Comparison of ENCODE assay signal across 1 cellular context in genomic region chr10:92691591-92692084, GRCh38.
TF ChIP-seq lines count a peak whose summit lies in the region.

No MANE protein-coding gene starts in this region.

TF ChIP-seq in HepG2, 621 proteins besides CTCF, POLR2A, EP300 and RAD21 (continued from another document and continues in another):
- TF ChIP-seq, protein P1, sequence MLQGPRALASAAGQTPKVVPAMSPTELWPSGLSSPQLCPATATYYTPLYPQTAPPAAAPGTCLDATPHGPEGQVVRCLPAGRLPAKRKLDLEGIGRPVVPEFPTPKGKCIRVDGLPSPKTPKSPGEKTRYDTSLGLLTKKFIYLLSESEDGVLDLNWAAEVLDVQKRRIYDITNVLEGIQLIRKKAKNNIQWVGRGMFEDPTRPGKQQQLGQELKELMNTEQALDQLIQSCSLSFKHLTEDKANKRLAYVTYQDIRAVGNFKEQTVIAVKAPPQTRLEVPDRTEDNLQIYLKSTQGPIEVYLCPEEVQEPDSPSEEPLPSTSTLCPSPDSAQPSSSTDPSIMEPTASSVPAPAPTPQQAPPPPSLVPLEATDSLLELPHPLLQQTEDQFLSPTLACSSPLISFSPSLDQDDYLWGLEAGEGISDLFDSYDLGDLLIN (CRISPR knock-in tag; IDR thresholded peaks at IDR 0.05; ENCODE audit: borderline replicate concordance) = no peak
- TF ChIP-seq, protein P2, sequence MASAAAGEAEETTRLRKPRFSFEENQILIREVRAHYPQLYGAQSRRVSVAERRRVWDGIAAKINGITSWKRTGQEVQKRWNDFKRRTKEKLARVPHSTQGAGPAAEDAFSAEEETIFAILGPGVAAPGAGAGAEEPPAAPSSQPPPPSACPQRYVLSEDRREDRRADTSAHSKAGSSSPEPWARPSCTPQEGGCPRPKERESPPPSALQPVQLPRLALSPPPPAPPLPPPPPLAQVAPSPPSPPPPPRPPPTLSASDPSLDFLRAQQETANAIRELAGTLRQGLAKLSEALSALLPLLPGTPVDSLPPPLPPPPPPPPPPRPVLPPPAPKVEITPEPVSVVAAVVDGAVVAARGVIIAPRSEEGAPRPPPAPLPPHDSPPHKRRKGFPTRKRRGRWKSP (CRISPR knock-in tag; IDR thresholded peaks at IDR 0.05) = no peak
- TF ChIP-seq ZNF276 (CRISPR knock-in tag; IDR thresholded peaks at IDR 0.05; ENCODE audit: low read depth) = no peak
- no peak for TF ChIP-seq EZH2 (conservative IDR thresholded peaks at IDR 0.05; ENCODE audit: low read depth, low read length)
- TF ChIP-seq, protein P3, sequence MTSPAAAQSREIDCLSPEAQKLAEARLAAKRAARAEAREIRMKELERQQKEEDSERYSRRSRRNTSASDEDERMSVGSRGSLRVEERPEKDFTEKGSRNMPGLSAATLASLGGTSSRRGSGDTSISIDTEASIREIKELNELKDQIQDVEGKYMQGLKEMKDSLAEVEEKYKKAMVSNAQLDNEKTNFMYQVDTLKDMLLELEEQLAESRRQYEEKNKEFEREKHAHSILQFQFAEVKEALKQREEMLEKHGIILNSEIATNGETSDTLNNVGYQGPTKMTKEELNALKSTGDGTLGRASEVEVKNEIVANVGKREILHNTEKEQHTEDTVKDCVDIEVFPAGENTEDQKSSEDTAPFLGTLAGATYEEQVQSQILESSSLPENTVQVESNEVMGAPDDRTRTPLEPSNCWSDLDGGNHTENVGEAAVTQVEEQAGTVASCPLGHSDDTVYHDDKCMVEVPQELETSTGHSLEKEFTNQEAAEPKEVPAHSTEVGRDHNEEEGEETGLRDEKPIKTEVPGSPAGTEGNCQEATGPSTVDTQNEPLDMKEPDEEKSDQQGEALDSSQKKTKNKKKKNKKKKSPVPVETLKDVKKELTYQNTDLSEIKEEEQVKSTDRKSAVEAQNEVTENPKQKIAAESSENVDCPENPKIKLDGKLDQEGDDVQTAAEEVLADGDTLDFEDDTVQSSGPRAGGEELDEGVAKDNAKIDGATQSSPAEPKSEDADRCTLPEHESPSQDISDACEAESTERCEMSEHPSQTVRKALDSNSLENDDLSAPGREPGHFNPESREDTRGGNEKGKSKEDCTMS (CRISPR knock-in tag; conservative IDR thresholded peaks at IDR 0.05) = no peak
- TF ChIP-seq ATM (IDR thresholded peaks at IDR 0.05; ENCODE audit: borderline replicate concordance) = no peak
- TF ChIP-seq SMC3 (IDR thresholded peaks at IDR 0.05; ENCODE audit: low read length) = no peak
- 0 out of 2 replicates have a peak, but pooled peaks have one; percentile 53 for TF ChIP-seq ZNF782 (CRISPR knock-in tag; IDR thresholded peaks at IDR 0.05; ENCODE audit: borderline replicate concordance)
- TF ChIP-seq, protein P4, sequence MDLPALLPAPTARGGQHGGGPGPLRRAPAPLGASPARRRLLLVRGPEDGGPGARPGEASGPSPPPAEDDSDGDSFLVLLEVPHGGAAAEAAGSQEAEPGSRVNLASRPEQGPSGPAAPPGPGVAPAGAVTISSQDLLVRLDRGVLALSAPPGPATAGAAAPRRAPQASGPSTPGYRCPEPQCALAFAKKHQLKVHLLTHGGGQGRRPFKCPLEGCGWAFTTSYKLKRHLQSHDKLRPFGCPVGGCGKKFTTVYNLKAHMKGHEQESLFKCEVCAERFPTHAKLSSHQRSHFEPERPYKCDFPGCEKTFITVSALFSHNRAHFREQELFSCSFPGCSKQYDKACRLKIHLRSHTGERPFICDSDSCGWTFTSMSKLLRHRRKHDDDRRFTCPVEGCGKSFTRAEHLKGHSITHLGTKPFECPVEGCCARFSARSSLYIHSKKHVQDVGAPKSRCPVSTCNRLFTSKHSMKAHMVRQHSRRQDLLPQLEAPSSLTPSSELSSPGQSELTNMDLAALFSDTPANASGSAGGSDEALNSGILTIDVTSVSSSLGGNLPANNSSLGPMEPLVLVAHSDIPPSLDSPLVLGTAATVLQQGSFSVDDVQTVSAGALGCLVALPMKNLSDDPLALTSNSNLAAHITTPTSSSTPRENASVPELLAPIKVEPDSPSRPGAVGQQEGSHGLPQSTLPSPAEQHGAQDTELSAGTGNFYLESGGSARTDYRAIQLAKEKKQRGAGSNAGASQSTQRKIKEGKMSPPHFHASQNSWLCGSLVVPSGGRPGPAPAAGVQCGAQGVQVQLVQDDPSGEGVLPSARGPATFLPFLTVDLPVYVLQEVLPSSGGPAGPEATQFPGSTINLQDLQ (CRISPR knock-in tag; IDR thresholded peaks at IDR 0.05) = no peak
- TF ChIP-seq SMAD9 (CRISPR knock-in tag; IDR thresholded peaks at IDR 0.05) = no peak
- TF ChIP-seq AGO1 (IDR thresholded peaks at IDR 0.05; ENCODE audit: low read depth, low read length, poor library complexity, severe bottlenecking) = peak; percentile 21
- no peak for TF ChIP-seq FOSL2 (CRISPR knock-in tag; IDR thresholded peaks at IDR 0.05)
- TF ChIP-seq, protein P5, sequence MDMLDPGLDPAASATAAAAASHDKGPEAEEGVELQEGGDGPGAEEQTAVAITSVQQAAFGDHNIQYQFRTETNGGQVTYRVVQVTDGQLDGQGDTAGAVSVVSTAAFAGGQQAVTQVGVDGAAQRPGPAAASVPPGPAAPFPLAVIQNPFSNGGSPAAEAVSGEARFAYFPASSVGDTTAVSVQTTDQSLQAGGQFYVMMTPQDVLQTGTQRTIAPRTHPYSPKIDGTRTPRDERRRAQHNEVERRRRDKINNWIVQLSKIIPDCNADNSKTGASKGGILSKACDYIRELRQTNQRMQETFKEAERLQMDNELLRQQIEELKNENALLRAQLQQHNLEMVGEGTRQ (IDR thresholded peaks at IDR 0.05; ENCODE audit: low read depth, low read length) = no peak
- TF ChIP-seq, protein P5 (CRISPR knock-in tag; IDR thresholded peaks at IDR 0.05; ENCODE audit: borderline replicate concordance) = no peak
- no peak for TF ChIP-seq ZFP36L1 (CRISPR knock-in tag; IDR thresholded peaks at IDR 0.05)
- TF ChIP-seq, protein P6, sequence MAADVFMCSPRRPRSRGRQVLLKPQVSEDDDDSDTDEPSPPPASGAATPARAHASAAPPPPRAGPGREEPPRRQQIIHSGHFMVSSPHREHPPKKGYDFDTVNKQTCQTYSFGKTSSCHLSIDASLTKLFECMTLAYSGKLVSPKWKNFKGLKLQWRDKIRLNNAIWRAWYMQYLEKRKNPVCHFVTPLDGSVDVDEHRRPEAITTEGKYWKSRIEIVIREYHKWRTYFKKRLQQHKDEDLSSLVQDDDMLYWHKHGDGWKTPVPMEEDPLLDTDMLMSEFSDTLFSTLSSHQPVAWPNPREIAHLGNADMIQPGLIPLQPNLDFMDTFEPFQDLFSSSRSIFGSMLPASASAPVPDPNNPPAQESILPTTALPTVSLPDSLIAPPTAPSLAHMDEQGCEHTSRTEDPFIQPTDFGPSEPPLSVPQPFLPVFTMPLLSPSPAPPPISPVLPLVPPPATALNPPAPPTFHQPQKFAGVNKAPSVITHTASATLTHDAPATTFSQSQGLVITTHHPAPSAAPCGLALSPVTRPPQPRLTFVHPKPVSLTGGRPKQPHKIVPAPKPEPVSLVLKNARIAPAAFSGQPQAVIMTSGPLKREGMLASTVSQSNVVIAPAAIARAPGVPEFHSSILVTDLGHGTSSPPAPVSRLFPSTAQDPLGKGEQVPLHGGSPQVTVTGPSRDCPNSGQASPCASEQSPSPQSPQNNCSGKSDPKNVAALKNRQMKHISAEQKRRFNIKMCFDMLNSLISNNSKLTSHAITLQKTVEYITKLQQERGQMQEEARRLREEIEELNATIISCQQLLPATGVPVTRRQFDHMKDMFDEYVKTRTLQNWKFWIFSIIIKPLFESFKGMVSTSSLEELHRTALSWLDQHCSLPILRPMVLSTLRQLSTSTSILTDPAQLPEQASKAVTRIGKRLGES (CRISPR knock-in tag; IDR thresholded peaks at IDR 0.05; ENCODE audit: borderline replicate concordance) = no peak
- no peak for TF ChIP-seq CREBL2 (CRISPR knock-in tag; IDR thresholded peaks at IDR 0.05; ENCODE audit: borderline replicate concordance)
- TF ChIP-seq ZNF609 (CRISPR knock-in tag; IDR thresholded peaks at IDR 0.05; ENCODE audit: borderline replicate concordance) = 0 out of 2 replicates have a peak, but pooled peaks have one; percentile 10
- no peak for TF ChIP-seq ZNF607 (CRISPR knock-in tag; IDR thresholded peaks at IDR 0.05; ENCODE audit: borderline replicate concordance)
- TF ChIP-seq GABPB1 (CRISPR knock-in tag; IDR thresholded peaks at IDR 0.05) = peak; percentile 30; the same call in 1 of the 2 replicates
- TF ChIP-seq ZFP1 (CRISPR knock-in tag; IDR thresholded peaks at IDR 0.05) = no peak
- no peak for TF ChIP-seq ZNF34 (CRISPR knock-in tag; IDR thresholded peaks at IDR 0.05; ENCODE audit: borderline replicate concordance)
- no peak for TF ChIP-seq TOPORS (CRISPR knock-in tag; IDR thresholded peaks at IDR 0.05)
- TF ChIP-seq ZFX (CRISPR knock-in tag; IDR thresholded peaks at IDR 0.05; ENCODE audit: low read depth) = no peak
- no peak for TF ChIP-seq RXRB (CRISPR knock-in tag; IDR thresholded peaks at IDR 0.05; ENCODE audit: borderline replicate concordance)
- no peak for TF ChIP-seq BORCS8-MEF2B (CRISPR knock-in tag; IDR thresholded peaks at IDR 0.05)
- TF ChIP-seq ZNF777 (CRISPR knock-in tag; IDR thresholded peaks at IDR 0.05) = 0 out of 2 replicates have a peak, but pooled peaks have one; percentile 16
- 0 out of 2 replicates have a peak, but pooled peaks have one; percentile 47 for TF ChIP-seq ZNF891 (CRISPR knock-in tag; IDR thresholded peaks at IDR 0.05)
- TF ChIP-seq FOXP4 (CRISPR knock-in tag; IDR thresholded peaks at IDR 0.05) = no peak
- no peak for TF ChIP-seq HNRNPH1 (optimal IDR thresholded peaks at IDR 0.05; ENCODE audit: low read depth, low read length)
- no peak for TF ChIP-seq HMG20B (CRISPR knock-in tag; conservative IDR thresholded peaks at IDR 0.05)
- TF ChIP-seq TAF15 (IDR thresholded peaks at IDR 0.05; ENCODE audit: low read depth, low read length, poor library complexity, severe bottlenecking) = peak; percentile 27
- TF ChIP-seq, protein P7, sequence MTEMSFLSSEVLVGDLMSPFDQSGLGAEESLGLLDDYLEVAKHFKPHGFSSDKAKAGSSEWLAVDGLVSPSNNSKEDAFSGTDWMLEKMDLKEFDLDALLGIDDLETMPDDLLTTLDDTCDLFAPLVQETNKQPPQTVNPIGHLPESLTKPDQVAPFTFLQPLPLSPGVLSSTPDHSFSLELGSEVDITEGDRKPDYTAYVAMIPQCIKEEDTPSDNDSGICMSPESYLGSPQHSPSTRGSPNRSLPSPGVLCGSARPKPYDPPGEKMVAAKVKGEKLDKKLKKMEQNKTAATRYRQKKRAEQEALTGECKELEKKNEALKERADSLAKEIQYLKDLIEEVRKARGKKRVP (CRISPR knock-in tag; IDR thresholded peaks at IDR 0.05) = no peak
- no peak for TF ChIP-seq CENPX (CRISPR knock-in tag; IDR thresholded peaks at IDR 0.05)
